Comparison of ENCODE assay signal across 8 cellular contexts in genomic region chr15:63372018-63372705, GRCh38. TPM values are rescaled to one million over a fixed set of nuclear protein-coding genes. Genes with fewer than 3 reads are reported as not detected.
DNase-seq lines count a peak whose midpoint lies in the region; ATAC-seq and TF ChIP-seq lines count a peak whose summit lies in the region.

No MANE protein-coding gene starts in this region.

- DNase-seq in HL-60 (ENCODE audit: low read depth in 1 of 2, low spot score in 1 of 2): peak; percentile 59 to 65
- no peak for DNase-seq in SK-N-SH
- peak; percentile 99 for DNase-seq in fibroblast of the aortic adventitia (ENCODE audit: low read depth)
- DNase-seq in stimulated activated CD4-positive, alpha-beta T cell treated with anti-CD3 and anti-CD28 coated beads, Interleukin-15, amount 100 ng/mL, for 48 hours (ENCODE audit: low read depth in 2 of 2): peak; percentile 39
- no peak for DNase-seq in NCI-H1105 (lab: John Stamatoyannopoulos, UW)
- DNase-seq in NCI-H2107 treated with DMSO at 0.1 percent for 48 hours (lab: John Stamatoyannopoulos, UW; ENCODE audit: unreplicated experiment): no peak
- DNase-seq in HAP-1 (ENCODE audit: low spot score in 2 of 2): no peak

- peak overlapping the region; percentile 54 for H3K4me2 ChIP-seq in SK-N-SH

- H3K4me1 ChIP-seq in SK-N-SH (ENCODE audit: control insufficient read depth in 1 of 2, insufficient read depth in 2 of 2, low read depth in 1 of 2, low read length in 1 of 2): peaks cover 20 to 50% of the 10 kb centered on the region in 2 experiments; a peak in 3 of 4 replicates
- no peaks in the 10 kb centered on the region for H3K4me1 ChIP-seq in HAP-1

- WGBS in SK-N-SH (ENCODE audit: low lambda C conversion rate): 39% methylated on average over 9 of the region's 12 CpGs

- ATAC-seq in GM19467 (IDR thresholded peaks at IDR 0.05; ENCODE audit: unreplicated experiment): no peak

- H3K27me3 ChIP-seq in HL-60 (ENCODE audit: insufficient read depth, poor library complexity, severe bottlenecking) (no peaks in the 10 kb centered on the region), SK-N-SH (ENCODE audit: insufficient read depth) (no peaks in the 10 kb centered on the region), HAP-1 (ENCODE audit: low read depth) (peaks cover 51% of the 10 kb centered on the region)

- peak; percentile 3 to 72; a peak in 2 of 4 replicates for TF ChIP-seq EP300 in SK-N-SH (IDR thresholded peaks at IDR 0.05; ENCODE audit: borderline replicate concordance in 1 of 2, low read depth in 1 of 2, low read length in 1 of 2)

- peak overlapping the region; percentile 52; the same call in 1 of the 2 replicates for H2AFZ ChIP-seq in SK-N-SH (ENCODE audit: low read depth)

- no peak overlapping the region for H3K27ac ChIP-seq in HL-60 (replicated peaks)
- peak overlapping the region; percentile 3 to 88; a peak in 3 of 4 replicates for H3K27ac ChIP-seq in SK-N-SH (ENCODE audit: low read depth in 2 of 2, low read length in 1 of 2)

- in situ Hi-C loops in HAP-1 (cut with MboI; ENCODE audit: low sequenced_read_pairs): no loop called here

- POLR2A ChIA-PET in SK-N-SH (lab: Yijun Ruan, JAX): no interaction called here

- CTCF ChIA-PET in SK-N-SH (lab: Yijun Ruan, JAX): interaction anchor here (0.9 to 1.3 kb wide), 2 partner anchors 30 to 65 kb away, joined by 3 to 5 read pairs; no protein-coding TSS in a partner anchor

- no peak for TF ChIP-seq CTCF in HL-60 (IDR thresholded peaks at IDR 0.05; ENCODE audit: insufficient read depth, low read length)
- TF ChIP-seq CTCF in SK-N-SH (IDR thresholded peaks at IDR 0.05): no peak
- TF ChIP-seq CTCF in fibroblast of the aortic adventitia (IDR thresholded peaks at IDR 0.05; ENCODE audit: insufficient read depth, low read length): no peak

- no peaks in the 10 kb centered on the region for H3K9me2 ChIP-seq in SK-N-SH

- peaks cover 40% of the 10 kb centered on the region for H3F3A ChIP-seq in SK-N-SH (replicated peaks; ENCODE audit: insufficient read depth)

- no peaks in the 10 kb centered on the region for H4K20me1 ChIP-seq in SK-N-SH (ENCODE audit: insufficient read depth)

- no peaks in the 10 kb centered on the region for H3K36me3 ChIP-seq in SK-N-SH (replicated peaks in 1 of 2; ENCODE audit: control insufficient read depth in 1 of 2, insufficient read depth in 2 of 2, low read length in 1 of 2)
- no peaks in the 10 kb centered on the region for H3K36me3 ChIP-seq in HAP-1 (replicated peaks)

- H3K79me2 ChIP-seq in SK-N-SH (ENCODE audit: insufficient read depth): peaks cover 29% of the 10 kb centered on the region

- H3K9me3 ChIP-seq in SK-N-SH (no peaks in the 10 kb centered on the region), HAP-1 (no peaks in the 10 kb centered on the region)

- H3K4me3 ChIP-seq in HL-60 (replicated peaks; ENCODE audit: insufficient read depth, low read length) (no peak overlapping the region), SK-N-SH (ENCODE audit: low read depth in 2 of 2, low read length in 1 of 2) (no peak overlapping the region), fibroblast of the aortic adventitia (ENCODE audit: low read depth, low read length) (peak overlapping the region; percentile 4), HAP-1 (no peak overlapping the region)

- peak overlapping the region; percentile 24; the same call in 1 of the 2 replicates for H3K9ac ChIP-seq in SK-N-SH

- no peak for TF ChIP-seq RAD21 in SK-N-SH (IDR thresholded peaks at IDR 0.05; ENCODE audit: low read length)

TF ChIP-seq in SK-N-SH, 30 proteins besides CTCF, POLR2A, EP300 and RAD21 (continues in another document):
- peak; percentile 55 for TF ChIP-seq NFIC (IDR thresholded peaks at IDR 0.05; ENCODE audit: borderline replicate concordance)
- TF ChIP-seq, protein P1, sequence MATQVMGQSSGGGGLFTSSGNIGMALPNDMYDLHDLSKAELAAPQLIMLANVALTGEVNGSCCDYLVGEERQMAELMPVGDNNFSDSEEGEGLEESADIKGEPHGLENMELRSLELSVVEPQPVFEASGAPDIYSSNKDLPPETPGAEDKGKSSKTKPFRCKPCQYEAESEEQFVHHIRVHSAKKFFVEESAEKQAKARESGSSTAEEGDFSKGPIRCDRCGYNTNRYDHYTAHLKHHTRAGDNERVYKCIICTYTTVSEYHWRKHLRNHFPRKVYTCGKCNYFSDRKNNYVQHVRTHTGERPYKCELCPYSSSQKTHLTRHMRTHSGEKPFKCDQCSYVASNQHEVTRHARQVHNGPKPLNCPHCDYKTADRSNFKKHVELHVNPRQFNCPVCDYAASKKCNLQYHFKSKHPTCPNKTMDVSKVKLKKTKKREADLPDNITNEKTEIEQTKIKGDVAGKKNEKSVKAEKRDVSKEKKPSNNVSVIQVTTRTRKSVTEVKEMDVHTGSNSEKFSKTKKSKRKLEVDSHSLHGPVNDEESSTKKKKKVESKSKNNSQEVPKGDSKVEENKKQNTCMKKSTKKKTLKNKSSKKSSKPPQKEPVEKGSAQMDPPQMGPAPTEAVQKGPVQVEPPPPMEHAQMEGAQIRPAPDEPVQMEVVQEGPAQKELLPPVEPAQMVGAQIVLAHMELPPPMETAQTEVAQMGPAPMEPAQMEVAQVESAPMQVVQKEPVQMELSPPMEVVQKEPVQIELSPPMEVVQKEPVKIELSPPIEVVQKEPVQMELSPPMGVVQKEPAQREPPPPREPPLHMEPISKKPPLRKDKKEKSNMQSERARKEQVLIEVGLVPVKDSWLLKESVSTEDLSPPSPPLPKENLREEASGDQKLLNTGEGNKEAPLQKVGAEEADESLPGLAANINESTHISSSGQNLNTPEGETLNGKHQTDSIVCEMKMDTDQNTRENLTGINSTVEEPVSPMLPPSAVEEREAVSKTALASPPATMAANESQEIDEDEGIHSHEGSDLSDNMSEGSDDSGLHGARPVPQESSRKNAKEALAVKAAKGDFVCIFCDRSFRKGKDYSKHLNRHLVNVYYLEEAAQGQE (IDR thresholded peaks at IDR 0.05; ENCODE audit: low read depth, low read length): no peak
- TF ChIP-seq SIN3A (IDR thresholded peaks at IDR 0.05; ENCODE audit: borderline replicate concordance, low read depth, low read length): no peak
- no peak for TF ChIP-seq GABPA (IDR thresholded peaks at IDR 0.05; ENCODE audit: low read depth)
- no peak for TF ChIP-seq EZH2phosphoT487 (IDR thresholded peaks at IDR 0.05; ENCODE audit: borderline replicate concordance, low read depth)
- no peak for TF ChIP-seq RCOR1 (IDR thresholded peaks at IDR 0.05; ENCODE audit: low read length)
- TF ChIP-seq POLR2AphosphoS5 (IDR thresholded peaks at IDR 0.05; ENCODE audit: low read depth, low read length): peak; percentile 25; the same call in 1 of the 2 replicates
- TF ChIP-seq MEF2A (IDR thresholded peaks at IDR 0.05; ENCODE audit: borderline replicate concordance, low read depth): no peak
- TF ChIP-seq TCF12 (IDR thresholded peaks at IDR 0.05): peak; percentile 77
- no peak for TF ChIP-seq SMC3 (IDR thresholded peaks at IDR 0.05; ENCODE audit: low read depth, low read length)
- no peak for TF ChIP-seq ELF1 (IDR thresholded peaks at IDR 0.05)
- no peak for TF ChIP-seq GATA2 (CRISPR knock-in tag; IDR thresholded peaks at IDR 0.05)
- peak; percentile 64; the same call in 1 of the 2 replicates for TF ChIP-seq YY1 (IDR thresholded peaks at IDR 0.05; ENCODE audit: low read depth)
- TF ChIP-seq, protein P2, sequence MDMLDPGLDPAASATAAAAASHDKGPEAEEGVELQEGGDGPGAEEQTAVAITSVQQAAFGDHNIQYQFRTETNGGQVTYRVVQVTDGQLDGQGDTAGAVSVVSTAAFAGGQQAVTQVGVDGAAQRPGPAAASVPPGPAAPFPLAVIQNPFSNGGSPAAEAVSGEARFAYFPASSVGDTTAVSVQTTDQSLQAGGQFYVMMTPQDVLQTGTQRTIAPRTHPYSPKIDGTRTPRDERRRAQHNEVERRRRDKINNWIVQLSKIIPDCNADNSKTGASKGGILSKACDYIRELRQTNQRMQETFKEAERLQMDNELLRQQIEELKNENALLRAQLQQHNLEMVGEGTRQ (IDR thresholded peaks at IDR 0.05; ENCODE audit: borderline replicate concordance, low read depth, low read length): no peak
- TF ChIP-seq, protein P3, sequence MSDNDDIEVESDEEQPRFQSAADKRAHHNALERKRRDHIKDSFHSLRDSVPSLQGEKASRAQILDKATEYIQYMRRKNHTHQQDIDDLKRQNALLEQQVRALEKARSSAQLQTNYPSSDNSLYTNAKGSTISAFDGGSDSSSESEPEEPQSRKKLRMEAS (IDR thresholded peaks at IDR 0.05; ENCODE audit: low read depth): peak; percentile 94
- peak; percentile 20; the same call in 1 of the 2 replicates for TF ChIP-seq RXRA (IDR thresholded peaks at IDR 0.05; ENCODE audit: borderline replicate concordance, low read depth)
- peak; percentile 91 for TF ChIP-seq FOSL2 (IDR thresholded peaks at IDR 0.05; ENCODE audit: borderline replicate concordance, low read depth)
- TF ChIP-seq FOXM1 (IDR thresholded peaks at IDR 0.05; ENCODE audit: low read depth): no peak
- TF ChIP-seq JUND (IDR thresholded peaks at IDR 0.05): peak; percentile 80
- TF ChIP-seq PBX3 (IDR thresholded peaks at IDR 0.05): 0 out of 2 replicates have a peak, but pooled peaks have one; percentile 9
- no peak for TF ChIP-seq RFX5 (IDR thresholded peaks at IDR 0.05; ENCODE audit: low read length)
- no peak for TF ChIP-seq NRF1 (IDR thresholded peaks at IDR 0.05; ENCODE audit: low read depth, low read length)
- no peak for TF ChIP-seq TAF1 (IDR thresholded peaks at IDR 0.05; ENCODE audit: borderline replicate concordance, low read depth, low read length)
- no peak; the same call in 1 of the 2 replicates for TF ChIP-seq MXI1 (IDR thresholded peaks at IDR 0.05; ENCODE audit: low read depth, low read length)

RNA-seq across cellular contexts. Expression of gene CA12, which starts 9.5 kb away (rescaled TPM):
- 39.4 and 44.3 TPM in 2 replicates for polyA plus RNA-seq in SK-N-SH (2012; rRNA removed)
- polyA plus RNA-seq in SK-N-SH (2012; cell fraction: cytosol; rRNA removed): 32.6 and 41.3 TPM in 2 replicates
- polyA plus RNA-seq in SK-N-SH (2012; cell fraction: nucleus; rRNA removed): 25.4 and 33.6 TPM in 2 replicates
- 21.5 and 174 TPM in 2 replicates for total RNA-seq in fibroblast of the aortic adventitia (ENCODE audit: low replicate concordance)

Comparison
In these comparisons a context has a peak if more than half of its experiments do, and no peak if none do; other contexts are left out.
1. DNase-seq: peak in HL-60 (2 of 2), fibroblast of the aortic adventitia (single experiment) and stimulated activated CD4-positive, alpha-beta T cell treated with anti-CD3 and anti-CD28 coated beads, Interleukin-15, amount 100 ng/mL, for 48 hours (2 of 2); none in SK-N-SH (single experiment), NCI-H1105 (single experiment), NCI-H2107 treated with DMSO at 0.1 percent for 48 hours (single experiment) and HAP-1 (0 of 2).